9 cellular contexts compared by ENCODE assay signal in the genomic region with DNA sequence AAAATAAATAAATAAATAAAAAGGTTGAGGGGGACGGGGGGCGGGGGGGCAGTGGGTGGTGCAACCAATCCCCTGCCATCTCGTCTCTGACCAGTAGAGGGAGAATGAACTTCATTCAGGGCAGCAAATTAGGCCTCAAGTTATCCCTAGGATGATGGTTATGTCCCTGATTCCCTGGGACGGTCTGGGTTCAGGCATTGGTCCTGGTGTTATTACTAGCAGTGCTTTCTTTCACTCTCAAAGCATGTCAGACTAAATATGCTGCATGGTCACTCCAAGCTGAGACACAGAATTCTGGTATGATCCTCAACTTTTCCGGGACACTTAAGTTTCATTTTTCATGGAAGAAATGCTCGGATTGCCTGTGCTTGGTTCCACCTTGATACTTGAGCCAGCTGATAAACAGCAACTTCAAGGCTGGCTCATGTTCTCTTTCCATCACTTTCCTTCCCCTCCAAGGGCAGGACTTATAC. TPM values are rescaled to one million over a fixed set of nuclear protein-coding genes. Genes with fewer than 3 reads are reported as not detected.
DNase-seq lines count a peak whose midpoint lies in the region; ATAC-seq and TF ChIP-seq lines count a peak whose summit lies in the region.
"Had no signal": no experiment of that assay in that cellular context is flagged by ENCODE, and none has a peak within 500 bp of the region (broad histone marks: within the 10 kb centered on the region; RNA-seq: fewer than 3 reads in every experiment).

No MANE protein-coding gene starts in this region.

- H3K4me1 Mint-ChIP-seq in CD4-positive, alpha-beta memory T cell, result peaks cover 30 to 43% (median 37%) of the 10 kb centered on the region in 4 donors

- H2BK15ac ChIP-seq in mesendoderm (replicated peaks; ENCODE audit: low read depth), result no peak overlapping the region

- H2BK120ac ChIP-seq in mesendoderm (ENCODE audit: low read depth, low read length), result no peak overlapping the region

- H3K4me3 ChIP-seq in CD4-positive, alpha-beta memory T cell (ENCODE audit: low read length in 2 of 2), result no peak overlapping the region
- peak overlapping the region in 1 of 2 experiments; percentile 24; a peak in 2 of 4 replicates for H3K4me3 ChIP-seq in HCT116 (replicated peaks in 1 of 2; ENCODE audit: low read depth in 1 of 2, low read length in 2 of 2)
- H3K4me3 ChIP-seq in mesendoderm (ENCODE audit: low read length), result no peak overlapping the region
- H3K4me3 ChIP-seq: SK-N-MC had no signal

- H2AFZ ChIP-seq in HCT116 (ENCODE audit: low read depth, low read length, poor library complexity, severe bottlenecking), result no peak overlapping the region

- intact Hi-C loops in CD4-positive, alpha-beta memory T cell (cut with micrococcal nuclease), result no loop called here
- intact Hi-C loops in HCT116 (cut with micrococcal nuclease), result loop anchor here (5.0 kb wide), 2 partner anchors 61 to 76 kb away; partner anchors contain the start of gene DAP

- no peak overlapping the region for H3K4me3 Mint-ChIP-seq in CD4-positive, alpha-beta memory T cell

- ATAC-seq in HCT116, result peak; percentile 35
- no peak for ATAC-seq in HG03196 (IDR thresholded peaks at IDR 0.05; ENCODE audit: unreplicated experiment)
- ATAC-seq in HG03139 (IDR thresholded peaks at IDR 0.05; ENCODE audit: unreplicated experiment), result no peak

- RAD21 ChIA-PET in HCT116 (lab: Charles Lee; ENCODE audit: low non-redundant PET in 1 of 2, low total read pairs in 2 of 2, uncharacterized antibody in 2 of 2, unreplicated experiment in 2 of 2), result no interaction called here

- TF ChIP-seq RAD21 in HCT116 (IDR thresholded peaks at IDR 0.05; ENCODE audit: low read depth), result peak; percentile 44

- H3K79me2 ChIP-seq in HCT116 (ENCODE audit: insufficient read depth, low read length), result peaks cover 4% of the 10 kb centered on the region; the same call in 1 of the 2 replicates
- H3K79me2 ChIP-seq in mesendoderm (ENCODE audit: control insufficient read depth, insufficient read depth, low read length), result no peaks in the 10 kb centered on the region

- TF ChIP-seq POLR2A in HCT116 (IDR thresholded peaks at IDR 0.05; ENCODE audit: borderline replicate concordance, extremely low read depth, insufficient read depth, insufficient read length), result no peak

- peak overlapping the region; percentile 59 for H3K4me2 ChIP-seq in HCT116 (ENCODE audit: low read length)
- H3K4me2 ChIP-seq in mesendoderm (ENCODE audit: low read length), result no peak overlapping the region

- H2BK5ac ChIP-seq in mesendoderm (ENCODE audit: low read length), result no peak overlapping the region

- CTCF ChIA-PET in CD4-positive, alpha-beta memory T cell (lab: Charles Lee; ENCODE audit: partially characterized antibody), result interaction anchor here (1.5 to 2.1 kb wide), 4 partner anchors 8 to 248 kb away, joined by 4 to 9 read pairs (median 4); no protein-coding TSS in a partner anchor
- CTCF ChIA-PET in HCT116 (lab: Charles Lee) (interaction anchor here (1.0 to 5.3 kb wide), 5 partner anchors 8 to 409 kb away, joined by 3 to 37 read pairs (median 7); no protein-coding TSS in a partner anchor), RWPE1 (lab: Yijun Ruan, JAX) (interaction anchor here (0.7 to 1.4 kb wide), 4 partner anchors 33 to 567 kb away, joined by 3 read pairs; partner anchors contain the start of genes DAP and ROPN1L)

- peak overlapping the region in 1 of 7 donors; percentile 56 for H3K27ac Mint-ChIP-seq in CD4-positive, alpha-beta memory T cell

- H3K9me3 ChIP-seq in CD4-positive, alpha-beta memory T cell (ENCODE audit: control insufficient read depth in 1 of 2, low read length in 2 of 2), result no peaks in the 10 kb centered on the region
- H3K9me3 ChIP-seq in HCT116 (ENCODE audit: control insufficient read depth in 1 of 2, insufficient read depth in 1 of 2, low read depth in 1 of 2, low read length in 2 of 2), result no peaks in the 10 kb centered on the region

- H3K4me1 ChIP-seq in CD4-positive, alpha-beta memory T cell (ENCODE audit: insufficient read depth, low read length), result peaks cover 26% of the 10 kb centered on the region
- H3K4me1 ChIP-seq in HCT116 (ENCODE audit: control insufficient read depth in 1 of 2, insufficient read depth in 2 of 2, low read length in 2 of 2) (peaks cover 54 to 55% of the 10 kb centered on the region in 2 experiments), mesendoderm (ENCODE audit: control insufficient read depth, low read depth, low read length) (no peaks in the 10 kb centered on the region)

- peaks cover 1% of the 10 kb centered on the region for H3K79me1 ChIP-seq in mesendoderm (ENCODE audit: low read length)

- H3K27me3 ChIP-seq in CD4-positive, alpha-beta memory T cell (ENCODE audit: insufficient read depth, low read length), result no peaks in the 10 kb centered on the region
- H3K27me3 ChIP-seq in HCT116 (ENCODE audit: insufficient read depth, low read length) (no peaks in the 10 kb centered on the region), mesendoderm (ENCODE audit: insufficient read depth, low read length, poor library complexity) (no peaks in the 10 kb centered on the region)

- H3K23ac ChIP-seq in mesendoderm (ENCODE audit: low read length), result no peak overlapping the region

- H3K9me3 Mint-ChIP-seq in CD4-positive, alpha-beta memory T cell, result no peaks in the 10 kb centered on the region

- H4K8ac ChIP-seq in mesendoderm (ENCODE audit: low read depth, low read length), result no peak overlapping the region

- H2AK5ac ChIP-seq in mesendoderm (ENCODE audit: low read length), result no peak overlapping the region

- no peak overlapping the region for H3K18ac ChIP-seq in mesendoderm (ENCODE audit: low read length)

- H3K27me3 Mint-ChIP-seq in CD4-positive, alpha-beta memory T cell, result no peaks in the 10 kb centered on the region

- no peak overlapping the region for H3K27ac ChIP-seq in CD4-positive, alpha-beta memory T cell (ENCODE audit: low read depth, low read length)
- peak overlapping the region; percentile 70 for H3K27ac ChIP-seq in HCT116 (ENCODE audit: low read depth, low read length)
- H3K27ac ChIP-seq in RWPE1, result peak overlapping the region; percentile 22
- no peak overlapping the region for H3K27ac ChIP-seq in mesendoderm (ENCODE audit: low read depth, low read length)
- H3K27ac ChIP-seq: SK-N-MC had no signal

- H4K20me1 ChIP-seq in HCT116 (ENCODE audit: insufficient read depth), result no peaks in the 10 kb centered on the region

- H4K5ac ChIP-seq in mesendoderm (ENCODE audit: low read length), result no peak overlapping the region

- H3K56ac ChIP-seq in mesendoderm (ENCODE audit: low read length), result no peak overlapping the region

- H3K9me2 ChIP-seq in HCT116 (ENCODE audit: insufficient read depth), result no peaks in the 10 kb centered on the region

- WGBS in mesendoderm (ENCODE audit: extremely low coverage, insufficient coverage, low lambda C conversion rate), result no CpG with 5 or more reads among the region's 6 CpGs

- peak in 3 of 5 donors; percentile 11 to 14 (median 14) for DNase-seq in CD4-positive, alpha-beta memory T cell
- no peak for DNase-seq in HCT116 (ENCODE audit: low read depth, low spot score)
- peak; percentile 49 for DNase-seq in RWPE1 (ENCODE audit: low spot score)
- peak; percentile 54 for DNase-seq in ecto neural progenitor cell (ENCODE audit: low spot score)
- DNase-seq in mesendoderm, result peak; percentile 59
- DNase-seq in LoVo (ENCODE audit: low spot score), result no peak

- peak overlapping the region; percentile 54 for H3K9ac ChIP-seq in HCT116 (ENCODE audit: low read length)
- H3K9ac ChIP-seq in mesendoderm (ENCODE audit: low read length), result no peak overlapping the region

- POLR2A ChIA-PET in CD4-positive, alpha-beta memory T cell (lab: Charles Lee; ENCODE audit: partially characterized antibody), result interaction anchor here (0.6 kb wide), 1 partner anchor 184 kb away, joined by 3 read pairs; no protein-coding TSS in a partner anchor
- POLR2A ChIA-PET in HCT116 (lab: Charles Lee), result no interaction called here
- POLR2A ChIA-PET in RWPE1 (lab: Yijun Ruan, JAX; ENCODE audit: low non-redundant PET), result no interaction called here

- TF ChIP-seq CTCF in HCT116 (IDR thresholded peaks at IDR 0.05 in 2 of 3, conservative IDR thresholded peaks at IDR 0.05 in 1 of 3; ENCODE audit: borderline replicate concordance in 1 of 3, insufficient read depth in 1 of 3, low read depth in 2 of 3, low read length in 2 of 3) (peak; percentile 17 to 60 (median 54); a peak in 5 of 6 replicates), RWPE1 (conservative IDR thresholded peaks at IDR 0.05; ENCODE audit: low read depth) (peak; percentile 75)

- BruUV-seq in HCT116 (replicated peaks; lab: Mats Ljungman, UMichigan), result no TSS peak

- no peak overlapping the region for H3K4ac ChIP-seq in mesendoderm (ENCODE audit: low read depth, low read length)

- H3K36me3 ChIP-seq in CD4-positive, alpha-beta memory T cell (ENCODE audit: insufficient read depth, low read length), result no peaks in the 10 kb centered on the region
- H3K36me3 ChIP-seq in HCT116 (ENCODE audit: control insufficient read depth in 1 of 2, insufficient read depth in 2 of 2, low read length in 2 of 2), result no peaks in the 10 kb centered on the region
- no peaks in the 10 kb centered on the region for H3K36me3 ChIP-seq in mesendoderm (ENCODE audit: control insufficient read depth, insufficient read depth, low read length)

- peaks cover 0 to 10% of the 10 kb centered on the region in 2 donors for H3K36me3 Mint-ChIP-seq in CD4-positive, alpha-beta memory T cell

TF ChIP-seq in HCT116, 20 proteins besides CTCF, POLR2A, EP300 and RAD21 (continues in another document):
- TF ChIP-seq CBX3 (IDR thresholded peaks at IDR 0.05; ENCODE audit: low read depth) (no peak), FOSL1 (IDR thresholded peaks at IDR 0.05; ENCODE audit: low read depth) (no peak), YY1 (IDR thresholded peaks at IDR 0.05; ENCODE audit: extremely low read depth, insufficient replicate concordance, low read depth, low read length) (no peak), CEBPB (IDR thresholded peaks at IDR 0.05; ENCODE audit: low read depth) (no peak), EZH2 (IDR thresholded peaks at IDR 0.05) (no peak)
- TF ChIP-seq, protein P1, sequence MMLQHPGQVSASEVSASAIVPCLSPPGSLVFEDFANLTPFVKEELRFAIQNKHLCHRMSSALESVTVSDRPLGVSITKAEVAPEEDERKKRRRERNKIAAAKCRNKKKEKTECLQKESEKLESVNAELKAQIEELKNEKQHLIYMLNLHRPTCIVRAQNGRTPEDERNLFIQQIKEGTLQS (IDR thresholded peaks at IDR 0.05), result 0 out of 2 replicates have a peak, but pooled peaks have one; percentile 9

RNA-seq across cellular contexts. Expression of gene DAP, which starts 59.4 kb away (rescaled TPM):
- total RNA-seq in CD4-positive, alpha-beta memory T cell, result 10 to 100 TPM; 39.0 to 39.5 TPM
- polyA plus RNA-seq in CD4-positive, alpha-beta memory T cell, result 10 to 100 TPM; 39.4 to 88.1 TPM
- total RNA-seq in HCT116 (2021; ENCODE audit: unreplicated experiment), result 59.1 TPM
- 68.9 and 69.2 TPM in 2 replicates for polyA plus RNA-seq in HCT116 (2012)
- polyA plus RNA-seq in mesendoderm (2013, experiment 1 of 2), result 41.4 TPM
- 42.1 TPM for polyA plus RNA-seq in mesendoderm (2013, experiment 2 of 2)

Comparison
In these comparisons a context has a peak if more than half of its experiments do, and no peak if none do; other contexts are left out.
1. DNase-seq: peak in CD4-positive, alpha-beta memory T cell (3 of 5), RWPE1 (single experiment), ecto neural progenitor cell (single experiment) and mesendoderm (single experiment); none in HCT116 (single experiment) and LoVo (single experiment).
2. H3K27ac ChIP-seq: peak in HCT116 (single experiment) and RWPE1 (single experiment); none in CD4-positive, alpha-beta memory T cell (single experiment) and mesendoderm (single experiment).